ENCODE assay signal across 1 cellular context in genomic region chr19:11538232-11539036, GRCh38.
TF ChIP-seq lines count a peak whose summit lies in the region.

Gene CNN1, plus strand, starts transcription at chr19:11538851. Its CDS starts 77 bp downstream, at chr19:11538928.

TF ChIP-seq in HEK293, 187 proteins besides CTCF, POLR2A, EP300 and RAD21 (continued from another document):
- TF ChIP-seq ZNF518A (tag by site-specific recombination; conservative IDR thresholded peaks at IDR 0.05; ENCODE audit: low read depth) (no peak), WT1 (tag by site-specific recombination; IDR thresholded peaks at IDR 0.05) (no peak), PRDM10 (tag by site-specific recombination; IDR thresholded peaks at IDR 0.05) (peak; percentile 95), ZNF624 (tag by site-specific recombination; IDR thresholded peaks at IDR 0.05) (no peak), ZNF121 (tag by site-specific recombination; IDR thresholded peaks at IDR 0.05) (no peak), ZNF521 (tag by site-specific recombination; IDR thresholded peaks at IDR 0.05) (no peak), SP2 (tag by site-specific recombination; IDR thresholded peaks at IDR 0.05) (peak; percentile 60), ZNF488 (tag by site-specific recombination; IDR thresholded peaks at IDR 0.05) (no peak), ZNF629 (tag by site-specific recombination; IDR thresholded peaks at IDR 0.05) (peak; percentile 68; the same call in 1 of the 2 replicates), SETDB1 (IDR thresholded peaks at IDR 0.05; ENCODE audit: insufficient read length, low read length) (no peak), KLF17 (tag by site-specific recombination; IDR thresholded peaks at IDR 0.05) (peak; percentile 74; the same call in 1 of the 2 replicates)
